Comparison of ENCODE assay signal across 15 cellular contexts in genomic region chr3:151082880-151083838, GRCh38. TPM values are rescaled to one million over a fixed set of nuclear protein-coding genes. Genes with fewer than 3 reads are reported as not detected.
"Had no signal": no experiment of that assay in that cellular context is flagged by ENCODE, and none has a peak within 500 bp of the region (broad histone marks: within the 10 kb centered on the region; RNA-seq: fewer than 3 reads in every experiment).

No MANE protein-coding gene starts in this region.

- DNase-seq: activated CD4-positive, alpha-beta T cell treated with anti-CD3 and anti-CD28 coated beads, Interleukin-2, amount 50 U/mL, for 1 hour; activated naive CD4-positive, alpha-beta T cell treated with anti-CD3 and anti-CD28 coated beads for 36 hours; activated naive CD8-positive, alpha-beta T cell treated with anti-CD3 and anti-CD28 coated beads, Interleukin-2, amount 50 U/mL, for 24 hours; dermis blood vessel endothelial cell; heart right ventricle; left ventricle myocardium inferior; naive thymus-derived CD8-positive, alpha-beta T cell; sigmoid colon; spleen; stimulated activated naive CD8-positive, alpha-beta T cell treated with anti-CD3 and anti-CD28 coated beads, Interleukin-15, amount 100 ng/mL, for 72 hours; testis had no signal

- H3K4me3 Mint-ChIP-seq: activated naive CD4-positive, alpha-beta T cell treated with anti-CD3 and anti-CD28 coated beads for 36 hours; activated naive CD8-positive, alpha-beta T cell treated with anti-CD3 and anti-CD28 coated beads, Interleukin-2, amount 50 U/mL, for 24 hours; T-helper 2 cell treated with Interferon-gamma antibody and Interleukin-4, amounts not matched to agents 5 μg/mL and 100 μg/mL, for 36 hours had no signal

- H3K4me3 ChIP-seq: ascending aorta, gastroesophageal sphincter, heart right ventricle, left ventricle myocardium inferior, sigmoid colon, spleen, testis had no signal

- H3K36me3 ChIP-seq: ascending aorta, gastroesophageal sphincter, heart right ventricle, left ventricle myocardium inferior, sigmoid colon, spleen had no signal

- ATAC-seq: activated CD4-positive, CD25-positive, alpha-beta regulatory T cell treated with anti-CD3 and anti-CD28 coated beads, Interleukin-2, amount 50 U/mL, for 24 hours; activated naive CD8-positive, alpha-beta T cell treated with anti-CD3 and anti-CD28 coated beads, Interleukin-2, amount 50 U/mL, for 24 hours; gastroesophageal sphincter; heart right ventricle; naive thymus-derived CD8-positive, alpha-beta T cell; stimulated activated naive CD8-positive, alpha-beta T cell treated with anti-CD3 and anti-CD28 coated beads, Interleukin-15, amount 100 ng/mL, for 72 hours had no signal

- H3K27ac Mint-ChIP-seq: activated naive CD4-positive, alpha-beta T cell treated with anti-CD3 and anti-CD28 coated beads for 36 hours; activated naive CD8-positive, alpha-beta T cell treated with anti-CD3 and anti-CD28 coated beads, Interleukin-2, amount 50 U/mL, for 24 hours; T-helper 2 cell treated with Interferon-gamma antibody and Interleukin-4, amounts not matched to agents 5 μg/mL and 100 μg/mL, for 36 hours had no signal

- H3K4me1 ChIP-seq: ascending aorta had no signal

- H3K27ac ChIP-seq: ascending aorta, gastroesophageal sphincter, heart right ventricle, left ventricle myocardium inferior, sigmoid colon, spleen, testis had no signal

- H3K36me3 Mint-ChIP-seq: naive thymus-derived CD8-positive, alpha-beta T cell had no signal

- H3K9me3 Mint-ChIP-seq: activated naive CD4-positive, alpha-beta T cell treated with anti-CD3 and anti-CD28 coated beads for 36 hours; activated naive CD8-positive, alpha-beta T cell treated with anti-CD3 and anti-CD28 coated beads, Interleukin-2, amount 50 U/mL, for 24 hours; naive thymus-derived CD8-positive, alpha-beta T cell; stimulated activated naive CD8-positive, alpha-beta T cell treated with anti-CD3 and anti-CD28 coated beads, Interleukin-15, amount 100 ng/mL, for 72 hours; T-helper 2 cell treated with Interferon-gamma antibody and Interleukin-4, amounts not matched to agents 5 μg/mL and 100 μg/mL, for 36 hours had no signal

- H3K27me3 ChIP-seq: ascending aorta, testis had no signal

- H3K9me3 ChIP-seq: ascending aorta, gastroesophageal sphincter, heart right ventricle, left ventricle myocardium inferior, sigmoid colon, spleen, testis had no signal

RNA-seq across cellular contexts. Expression of gene MED12L, which starts 2.3 kb away (rescaled TPM):
- polyA plus RNA-seq: naive thymus-derived CD8-positive, alpha-beta T cell had no signal
